In genomic region chr22:36853407-36854099, GRCh38 we compare ENCODE assay signal across 8 cellular contexts. TPM values are rescaled to one million over a fixed set of nuclear protein-coding genes. Genes with fewer than 3 reads are reported as not detected.
DNase-seq lines count a peak whose midpoint lies in the region; ATAC-seq and TF ChIP-seq lines count a peak whose summit lies in the region.

No MANE protein-coding gene starts in this region.

- no peak overlapping the region for H3K4me2 ChIP-seq in OCI-LY7 (ENCODE audit: low read length)

- no peaks in the 10 kb centered on the region; the same call in 1 of the 2 replicates for H3K36me3 ChIP-seq in OCI-LY7 (ENCODE audit: insufficient read depth, low read length)

- H3K4me3 Mint-ChIP-seq in activated T-cell treated with anti-CD3 and anti-CD28 coated beads, Interleukin-2, amount 50 U/mL, for 24 hours, result peak overlapping the region; percentile 49

- no TSS peak for BruUV-seq in OCI-LY7 (replicated peaks; lab: Mats Ljungman, UMichigan)

- intact Hi-C loops in OCI-LY7 (cut with micrococcal nuclease; ENCODE audit: unreplicated experiment), result loop anchor here (1.0 kb wide), 1 partner anchor 71 kb away; no protein-coding TSS in a partner anchor

- H4K20me1 ChIP-seq in OCI-LY7 (ENCODE audit: insufficient read depth, low read length), result no peaks in the 10 kb centered on the region

- H3K4me3 ChIP-seq in OCI-LY7 (ENCODE audit: low read depth, low read length, poor library complexity, severe bottlenecking), result no peak overlapping the region

- no peaks in the 10 kb centered on the region for H3K36me3 Mint-ChIP-seq in activated T-cell treated with anti-CD3 and anti-CD28 coated beads, Interleukin-2, amount 50 U/mL, for 24 hours (ENCODE audit: low read depth)

- H3K27ac ChIP-seq in OCI-LY7 (ENCODE audit: low read depth, low read length, poor library complexity, severe bottlenecking) (no peak overlapping the region), foreskin keratinocyte (no peak overlapping the region)

- peaks cover 33% of the 10 kb centered on the region for H3K4me1 ChIP-seq in OCI-LY7 (ENCODE audit: insufficient read depth, low read length, poor library complexity, severe bottlenecking)
- no peaks in the 10 kb centered on the region for H3K4me1 ChIP-seq in foreskin keratinocyte

- H2AFZ ChIP-seq in OCI-LY7 (ENCODE audit: low read length), result peak overlapping the region; percentile 92

- no peaks in the 10 kb centered on the region for H3K79me2 ChIP-seq in OCI-LY7 (ENCODE audit: insufficient read depth, low read depth, low read length)

- peaks cover 9% of the 10 kb centered on the region for H3K27me3 ChIP-seq in foreskin keratinocyte

- ATAC-seq in foreskin keratinocyte, result no peak

- H3K27me3 Mint-ChIP-seq in activated T-cell treated with anti-CD3 and anti-CD28 coated beads, Interleukin-2, amount 50 U/mL, for 24 hours, result peaks cover 16% of the 10 kb centered on the region

- DNase-seq in AML-193 (lab: John Stamatoyannopoulos, UW), result peak; percentile 71 to 79
- peak; percentile 76 for DNase-seq in GM19240 (ENCODE audit: insufficient read length, low spot score)
- DNase-seq in OCI-LY7 (ENCODE audit: low spot score), result peak; percentile 81
- DNase-seq in activated T-cell treated with anti-CD3 and anti-CD28 coated beads, Interleukin-2, amount 50 U/mL, for 24 hours, result peak; percentile 93
- DNase-seq in foreskin keratinocyte, result no peak
- DNase-seq in pons (ENCODE audit: low spot score), result peak; percentile 45
- peak; percentile 85 for DNase-seq in ureter (ENCODE audit: low spot score)
- no peak for DNase-seq in NCI-H2107 (lab: John Stamatoyannopoulos, UW)

- peak overlapping the region; percentile 83 for H3K27ac Mint-ChIP-seq in activated T-cell treated with anti-CD3 and anti-CD28 coated beads, Interleukin-2, amount 50 U/mL, for 24 hours

- H3K9me2 ChIP-seq in OCI-LY7 (ENCODE audit: insufficient read depth, low read length), result no peaks in the 10 kb centered on the region

- peaks cover 18% of the 10 kb centered on the region for H3K4me1 Mint-ChIP-seq in activated T-cell treated with anti-CD3 and anti-CD28 coated beads, Interleukin-2, amount 50 U/mL, for 24 hours (ENCODE audit: low read depth)

- no peaks in the 10 kb centered on the region; the same call in 1 of the 2 replicates for H3K9me3 ChIP-seq in OCI-LY7 (ENCODE audit: low read length)

- CTCF ChIA-PET in OCI-LY7 (lab: Charles Lee; ENCODE audit: unreplicated experiment), result interaction anchor here (1.0 kb wide), 1 partner anchor 124 kb away, joined by 5 read pairs; no protein-coding TSS in a partner anchor

- TF ChIP-seq CTCF in OCI-LY7 (conservative IDR thresholded peaks at IDR 0.05; ENCODE audit: low read length), result peak; percentile 90
- TF ChIP-seq CTCF in foreskin keratinocyte (conservative IDR thresholded peaks at IDR 0.05), result peak; percentile 73

- POLR2A ChIA-PET in OCI-LY7 (lab: Charles Lee), result no interaction called here

- peaks cover 3% of the 10 kb centered on the region for H3K9me3 Mint-ChIP-seq in activated T-cell treated with anti-CD3 and anti-CD28 coated beads, Interleukin-2, amount 50 U/mL, for 24 hours

RNA-seq across cellular contexts. Expression of gene NCF4, which starts 7.3 kb away (rescaled TPM):
- total RNA-seq in OCI-LY7 (2014; rRNA removed; shearing (Covaris generic)), result 63.6 and 68.0 TPM in 2 replicates
- total RNA-seq in OCI-LY7 (2022), result 97.4 and 121 TPM in 2 replicates
- not detected in 2 replicates for total RNA-seq in foreskin keratinocyte
- polyA plus RNA-seq in foreskin keratinocyte, result not detected in 2 replicates
- 27.2 TPM for total RNA-seq in ureter

RNA-seq across cellular contexts. Expression of gene PVALB, which starts 36.7 kb away (rescaled TPM):
- total RNA-seq in OCI-LY7 (2014; rRNA removed; shearing (Covaris generic)), result not detected in 2 replicates
- not detected in 2 replicates for total RNA-seq in OCI-LY7 (2022)
- not detected in 2 replicates for total RNA-seq in foreskin keratinocyte
- not detected in 2 replicates for polyA plus RNA-seq in foreskin keratinocyte
- total RNA-seq in ureter, result 125 TPM

RNA-seq across cellular contexts. Expression of gene CSF2RB, which starts 59.9 kb away (rescaled TPM):
- total RNA-seq in OCI-LY7 (2014; rRNA removed; shearing (Covaris generic)), result 6.2 and 7.6 TPM in 2 replicates
- total RNA-seq in OCI-LY7 (2022) (21.6 and 23.4 TPM in 2 replicates), foreskin keratinocyte (not detected in 2 replicates), ureter (8.6 TPM)
- not detected in 2 replicates for polyA plus RNA-seq in foreskin keratinocyte

Comparison
In these comparisons a context has a peak if more than half of its experiments do, and no peak if none do; other contexts are left out.
1. DNase-seq: peak in AML-193 (2 of 2), GM19240 (single experiment), OCI-LY7 (single experiment), activated T-cell treated with anti-CD3 and anti-CD28 coated beads, Interleukin-2, amount 50 U/mL, for 24 hours (single experiment), pons (single experiment) and ureter (single experiment); none in foreskin keratinocyte (0 of 2) and NCI-H2107 (single experiment).
2. RNA of gene NCF4, which starts 7.3 kb away (total RNA-seq): 63.6 to 121 TPM in OCI-LY7 and 27.2 TPM in ureter (single experiment); not detected in foreskin keratinocyte; every median in the first group is over 10 times any median in the second.
3. RNA of gene PVALB, which starts 36.7 kb away (total RNA-seq): 125 TPM in ureter (single experiment); not detected in OCI-LY7 and not detected in foreskin keratinocyte; every median in the first group is over 100 times any median in the second.